Comparison of ENCODE assay signal across 6 cellular contexts in the genomic region with DNA sequence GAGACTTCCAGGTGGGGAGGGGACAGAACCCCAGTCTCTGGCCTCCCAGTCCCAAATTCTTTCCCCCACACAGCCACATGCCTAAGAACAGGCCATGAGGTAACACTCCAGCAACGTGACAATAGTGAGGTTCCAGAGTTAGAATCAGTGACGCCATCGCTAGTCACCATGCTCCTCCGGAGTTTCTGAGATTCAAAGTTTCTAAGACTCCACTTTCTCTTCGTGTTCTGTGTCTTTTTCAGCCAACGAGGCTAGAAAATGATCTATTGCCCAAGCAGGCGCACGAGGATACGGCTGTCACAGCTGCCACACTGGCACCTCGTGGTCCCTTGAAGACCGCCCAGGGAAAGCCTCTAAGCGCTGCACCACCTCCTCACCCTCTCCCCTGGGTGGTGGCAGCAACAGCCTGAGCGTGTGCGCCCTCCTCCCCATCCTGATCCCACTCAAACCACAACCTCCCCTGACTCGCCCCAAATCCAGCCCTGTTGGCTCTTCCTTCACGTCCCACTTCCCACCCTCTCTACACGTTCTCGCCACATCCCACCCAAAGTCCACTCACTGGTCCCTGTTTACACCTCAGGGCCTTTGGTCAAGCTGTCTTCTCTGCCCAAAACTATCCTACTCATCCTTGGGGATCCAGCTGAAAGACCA. TPM values are rescaled to one million over a fixed set of nuclear protein-coding genes. Genes with fewer than 3 reads are reported as not detected.
A peak's percentile ranks its signal among the peaks of the same experiment; 100 is the strongest.
DNase-seq lines count a peak whose midpoint lies in the region; ATAC-seq lines count a peak whose summit lies in the region.

No MANE protein-coding gene starts in this region.

- no peaks in the 10 kb centered on the region for H3K27me3 Mint-ChIP-seq in activated CD4-positive, alpha-beta memory T cell treated with anti-CD3 and anti-CD28 coated beads for 36 hours

- H3K4me1 Mint-ChIP-seq in activated CD4-positive, alpha-beta memory T cell treated with anti-CD3 and anti-CD28 coated beads for 36 hours (ENCODE audit: low read depth): peaks cover 21% of the 10 kb centered on the region

- intact Hi-C loops in activated CD4-positive, alpha-beta memory T cell treated with anti-CD3 and anti-CD28 coated beads for 36 hours (cut with micrococcal nuclease): loop anchor here (5.0 kb wide), 1 partner anchor 40 kb away; the partner anchor contains the start of gene ARHGDIA
- intact Hi-C loops in left ventricle myocardium superior (cut with micrococcal nuclease): no loop called here

- peak overlapping the region; percentile 96 for H3K27ac Mint-ChIP-seq in activated CD4-positive, alpha-beta memory T cell treated with anti-CD3 and anti-CD28 coated beads for 36 hours

- H3K4me3 Mint-ChIP-seq in activated CD4-positive, alpha-beta memory T cell treated with anti-CD3 and anti-CD28 coated beads for 36 hours: peak overlapping the region; percentile 97

- POLR2A ChIA-PET in activated CD4-positive, alpha-beta memory T cell treated with anti-CD3 and anti-CD28 coated beads for 36 hours (lab: Charles Lee): interaction anchor here (0.5 to 2.7 kb wide), 5 partner anchors 16 to 166 kb away, joined by 3 to 14 read pairs (median 6); partner anchors contain the start of genes ARL16, CCDC137, HGS and OXLD1

- no peaks in the 10 kb centered on the region for H3K9me3 Mint-ChIP-seq in activated CD4-positive, alpha-beta memory T cell treated with anti-CD3 and anti-CD28 coated beads for 36 hours

- DNase-seq in AG08396 (ENCODE audit: low spot score) (peak; percentile 65), left ventricle myocardium superior (no peak), NCI-H2081 treated with DMSO at 0.1 percent for 48 hours (lab: John Stamatoyannopoulos, UW) (no peak)
- DNase-seq in activated CD4-positive, alpha-beta memory T cell treated with anti-CD3 and anti-CD28 coated beads for 36 hours: peak; percentile 75
- DNase-seq in stimulated activated CD8-positive, alpha-beta memory T cell treated with anti-CD3 and anti-CD28 coated beads, Interleukin-7, amount 100 ng/mL, for 24 hours (ENCODE audit: low read depth): peak; percentile 33

- CTCF ChIA-PET in activated CD4-positive, alpha-beta memory T cell treated with anti-CD3 and anti-CD28 coated beads for 36 hours (lab: Charles Lee): interaction anchor here (1.0 kb wide), 2 partner anchors 37 to 102 kb away, joined by 3 read pairs; no protein-coding TSS in a partner anchor

- ATAC-seq in HG03439 (IDR thresholded peaks at IDR 0.05; ENCODE audit: unreplicated experiment) (peak; percentile 0), left ventricle myocardium superior (peak; percentile 37)

- H3K36me3 Mint-ChIP-seq in activated CD4-positive, alpha-beta memory T cell treated with anti-CD3 and anti-CD28 coated beads for 36 hours: peaks cover 6% of the 10 kb centered on the region

RNA-seq across cellular contexts. Expression of gene MCRIP1, which starts 1.0 kb away (rescaled TPM):
- total RNA-seq in activated CD4-positive, alpha-beta memory T cell treated with anti-CD3 and anti-CD28 coated beads for 36 hours: 10 to 100 TPM; 67.4 to 68.3 TPM
- 103 TPM for total RNA-seq in left ventricle myocardium superior

RNA-seq across cellular contexts. Expression of gene PPP1R27, which starts 2.8 kb away (rescaled TPM):
- total RNA-seq in activated CD4-positive, alpha-beta memory T cell treated with anti-CD3 and anti-CD28 coated beads for 36 hours: not detected
- total RNA-seq in left ventricle myocardium superior: 0.67 TPM

RNA-seq across cellular contexts. Expression of gene GCGR, which starts 28.1 kb away (rescaled TPM):
- not detected for total RNA-seq in activated CD4-positive, alpha-beta memory T cell treated with anti-CD3 and anti-CD28 coated beads for 36 hours
- not detected for total RNA-seq in left ventricle myocardium superior

RNA-seq across cellular contexts. Expression of gene P4HB, which starts 28.3 kb away (rescaled TPM):
- total RNA-seq in activated CD4-positive, alpha-beta memory T cell treated with anti-CD3 and anti-CD28 coated beads for 36 hours: 100 to 1,000 TPM; 358 to 367 TPM
- 362 TPM for total RNA-seq in left ventricle myocardium superior

RNA-seq across cellular contexts. Expression of gene ARHGDIA, which starts 39.1 kb away (rescaled TPM):
- total RNA-seq in activated CD4-positive, alpha-beta memory T cell treated with anti-CD3 and anti-CD28 coated beads for 36 hours: 100 to 1,000 TPM; 526 to 531 TPM
- 114 TPM for total RNA-seq in left ventricle myocardium superior

Comparison
In these comparisons a context has a peak if more than half of its experiments do, and no peak if none do; other contexts are left out.
1. DNase-seq: peak in AG08396 (single experiment), activated CD4-positive, alpha-beta memory T cell treated with anti-CD3 and anti-CD28 coated beads for 36 hours (single experiment) and stimulated activated CD8-positive, alpha-beta memory T cell treated with anti-CD3 and anti-CD28 coated beads, Interleukin-7, amount 100 ng/mL, for 24 hours (single experiment); none in left ventricle myocardium superior (single experiment) and NCI-H2081 treated with DMSO at 0.1 percent for 48 hours (single experiment).